Comparison of ENCODE assay signal across 7 cellular contexts in the genomic region with DNA sequence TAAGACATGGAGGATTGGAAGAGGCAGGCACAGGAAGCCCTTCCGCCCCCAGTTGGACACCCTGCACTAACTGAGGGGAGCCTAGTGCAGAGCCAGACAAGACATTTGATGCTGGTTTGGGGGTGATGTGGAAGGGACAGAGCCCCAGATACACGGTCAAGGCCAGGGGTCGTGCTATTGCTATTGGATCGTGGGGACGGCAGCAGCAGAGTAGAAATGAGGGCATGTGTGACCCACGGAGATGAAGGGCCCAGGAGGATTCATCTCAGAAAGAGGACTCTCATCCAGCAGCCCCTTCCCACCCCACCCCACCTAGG. TPM values are rescaled to one million over a fixed set of nuclear protein-coding genes. Genes with fewer than 3 reads are reported as not detected.
DNase-seq lines count a peak whose midpoint lies in the region; ATAC-seq, FAIRE-seq and TF ChIP-seq lines count a peak whose summit lies in the region.

No MANE protein-coding gene starts in this region.

- no peaks in the 10 kb centered on the region for H3K9me2 ChIP-seq in Loucy (replicated peaks; ENCODE audit: low read depth, low read length)

- H3K4me3 ChIP-seq in Loucy (ENCODE audit: low read length, poor library complexity, severe bottlenecking), result no peak overlapping the region
- H3K4me3 ChIP-seq in astrocyte (ENCODE audit: insufficient read depth, low read depth, low read length), result no peak overlapping the region
- no peak overlapping the region for H3K4me3 ChIP-seq in right lobe of liver

- no peak for TF ChIP-seq POLR2A in right lobe of liver (IDR thresholded peaks at IDR 0.05)

- no peak for ATAC-seq in right lobe of liver
- no peak for ATAC-seq in GM21737 (IDR thresholded peaks at IDR 0.05; ENCODE audit: unreplicated experiment)
- no peak for ATAC-seq in HG03095 (IDR thresholded peaks at IDR 0.05; ENCODE audit: unreplicated experiment)

- H3K27ac Mint-ChIP-seq in astrocyte (ENCODE audit: unreplicated experiment), result peak overlapping the region; percentile 75

- H3K9me3 ChIP-seq in Loucy (ENCODE audit: insufficient read depth, low read depth, low read length) (no peaks in the 10 kb centered on the region), astrocyte (ENCODE audit: insufficient read depth, low read depth, low read length) (no peaks in the 10 kb centered on the region), right lobe of liver (no peaks in the 10 kb centered on the region)

- H3K9me3 Mint-ChIP-seq in astrocyte (ENCODE audit: unreplicated experiment), result no peaks in the 10 kb centered on the region

- intact Hi-C loops in right lobe of liver (cut with DNase I), result no loop called here

- H3K4me3 Mint-ChIP-seq in astrocyte (ENCODE audit: unreplicated experiment), result peak overlapping the region; percentile 64

- H3K4me2 ChIP-seq in Loucy (ENCODE audit: low read depth, low read length, poor library complexity, severe bottlenecking) (no peak overlapping the region), astrocyte (ENCODE audit: low read length) (peak overlapping the region; percentile 93)

- no peaks in the 10 kb centered on the region for H3K36me3 ChIP-seq in Loucy (ENCODE audit: insufficient read depth, low read length)
- peaks cover 7% of the 10 kb centered on the region for H3K36me3 ChIP-seq in astrocyte (ENCODE audit: insufficient read depth, low read length)
- H3K36me3 ChIP-seq in right lobe of liver, result peaks cover 0 to 11% (median 0%) of the 10 kb centered on the region in 4 donors

- FAIRE-seq in astrocyte (lab: Jason Lieb, UNC), result no peak

- H3K9ac ChIP-seq in Loucy (ENCODE audit: low read depth, low read length, poor library complexity, severe bottlenecking) (peak overlapping the region; percentile 94), astrocyte (ENCODE audit: low read length) (peak overlapping the region; percentile 100)

- peaks cover 23% of the 10 kb centered on the region for H3K4me1 Mint-ChIP-seq in astrocyte (ENCODE audit: low read depth, unreplicated experiment)

- no peaks in the 10 kb centered on the region for H3K36me3 Mint-ChIP-seq in astrocyte (ENCODE audit: low read depth, unreplicated experiment)

- H3K27ac ChIP-seq in astrocyte (ENCODE audit: low read depth, low read length) (peak overlapping the region; percentile 10), right lobe of liver (peak overlapping the region; percentile 99), substantia nigra (ENCODE audit: low read depth, low read length, poor library complexity, severe bottlenecking) (peak overlapping the region; percentile 99)

- no peak for DNase-seq in astrocyte (ENCODE audit: low read depth)
- no peak for DNase-seq in right lobe of liver
- no peak for DNase-seq in substantia nigra (lab: John Stamatoyannopoulos, UW)
- no peak for DNase-seq in stimulated activated CD8-positive, alpha-beta memory T cell treated with anti-CD3 and anti-CD28 coated beads, Interleukin-4, amount 100 ng/mL, for 48 hours

- no peaks in the 10 kb centered on the region for H3K27me3 Mint-ChIP-seq in astrocyte (ENCODE audit: low read depth, unreplicated experiment)

- H3K4me1 ChIP-seq in Loucy (ENCODE audit: insufficient read depth, low read length, poor library complexity, severe bottlenecking) (peaks cover 30% of the 10 kb centered on the region), astrocyte (ENCODE audit: insufficient read depth, low read length) (peaks cover 35% of the 10 kb centered on the region), right lobe of liver (peaks cover 0 to 25% (median 19%) of the 10 kb centered on the region in 4 donors)

- H2AFZ ChIP-seq in Loucy (ENCODE audit: low read length) (no peak overlapping the region), astrocyte (ENCODE audit: low read depth, low read length) (peak overlapping the region; percentile 70)

- H3K27me3 ChIP-seq in Loucy (ENCODE audit: insufficient read depth, low read length, poor library complexity, severe bottlenecking) (peaks cover 4% of the 10 kb centered on the region), astrocyte (ENCODE audit: insufficient read depth, low read length) (no peaks in the 10 kb centered on the region), right lobe of liver (no peaks in the 10 kb centered on the region)

- TF ChIP-seq CTCF in Loucy (conservative IDR thresholded peaks at IDR 0.05; ENCODE audit: low read length) (no peak), astrocyte (IDR thresholded peaks at IDR 0.05; ENCODE audit: insufficient read depth, low read depth, low read length) (no peak), right lobe of liver (IDR thresholded peaks at IDR 0.05) (no peak)

- H3K79me2 ChIP-seq in Loucy (ENCODE audit: insufficient read depth, low read length), result peaks cover 34% of the 10 kb centered on the region
- H3K79me2 ChIP-seq in astrocyte (ENCODE audit: insufficient read depth, low read length), result peaks cover 28% of the 10 kb centered on the region

- whole genome bisulfite sequencing in right lobe of liver (ENCODE audit: insufficient coverage, low coverage, low lambda C conversion rate, missing lambda C conversion rate), result 56% methylated on average over 6 of the region's 6 CpGs

- peaks cover 28% of the 10 kb centered on the region for H4K20me1 ChIP-seq in Loucy (ENCODE audit: insufficient read depth, low read length, poor library complexity, severe bottlenecking)
- H4K20me1 ChIP-seq in astrocyte (ENCODE audit: insufficient read depth, low read length), result peaks cover 24% of the 10 kb centered on the region

- peaks cover 2% of the 10 kb centered on the region; the same call in 1 of the 2 replicates for H3F3A ChIP-seq in Loucy (ENCODE audit: low read depth)

RNA-seq across cellular contexts. Expression of a gene that starts 2.0 kb away (rescaled TPM):
- total RNA-seq in astrocyte (28.0 and 31.3 TPM in 2 replicates), right lobe of liver (10 to 100 TPM in 4 of 6 experiments, 1 to 10 TPM in 2; 4.4 to 18.6 (median 13.2) TPM)

RNA-seq across cellular contexts. Expression of a gene that starts 11.4 kb away (rescaled TPM):
- total RNA-seq in astrocyte (9.4 and 10.1 TPM in 2 replicates), right lobe of liver (1 to 10 TPM; 2.3 to 5.0 (median 3.4) TPM)

RNA-seq across cellular contexts. Expression of a gene that starts 12.6 kb away (rescaled TPM):
- total RNA-seq in astrocyte (17.0 and 18.1 TPM in 2 replicates), right lobe of liver (100 to 1,000 TPM in 1 of 6 experiments, 10 to 100 TPM in 5; 25.7 to 118 (median 55.2) TPM)

RNA-seq across cellular contexts. Expression of a gene that starts 25.2 kb away (rescaled TPM):
- total RNA-seq in astrocyte (5.7 and 6.6 TPM in 2 replicates), right lobe of liver (1 to 10 TPM; 3.1 to 5.3 (median 4.2) TPM)

RNA-seq across cellular contexts. Expression of a gene that starts 40.9 kb away (rescaled TPM):
- total RNA-seq in astrocyte (0.64 and 1.0 TPM in 2 replicates), right lobe of liver (not detected)

Comparison
In these comparisons a context has a peak if more than half of its experiments do, and no peak if none do; other contexts are left out.
1. H3K27ac ChIP-seq: peak in every context shown above with its lines; median percentile 99 in right lobe of liver; 99 in substantia nigra; 10 in astrocyte.